1 cellular context compared by ENCODE assay signal in the genomic region with DNA sequence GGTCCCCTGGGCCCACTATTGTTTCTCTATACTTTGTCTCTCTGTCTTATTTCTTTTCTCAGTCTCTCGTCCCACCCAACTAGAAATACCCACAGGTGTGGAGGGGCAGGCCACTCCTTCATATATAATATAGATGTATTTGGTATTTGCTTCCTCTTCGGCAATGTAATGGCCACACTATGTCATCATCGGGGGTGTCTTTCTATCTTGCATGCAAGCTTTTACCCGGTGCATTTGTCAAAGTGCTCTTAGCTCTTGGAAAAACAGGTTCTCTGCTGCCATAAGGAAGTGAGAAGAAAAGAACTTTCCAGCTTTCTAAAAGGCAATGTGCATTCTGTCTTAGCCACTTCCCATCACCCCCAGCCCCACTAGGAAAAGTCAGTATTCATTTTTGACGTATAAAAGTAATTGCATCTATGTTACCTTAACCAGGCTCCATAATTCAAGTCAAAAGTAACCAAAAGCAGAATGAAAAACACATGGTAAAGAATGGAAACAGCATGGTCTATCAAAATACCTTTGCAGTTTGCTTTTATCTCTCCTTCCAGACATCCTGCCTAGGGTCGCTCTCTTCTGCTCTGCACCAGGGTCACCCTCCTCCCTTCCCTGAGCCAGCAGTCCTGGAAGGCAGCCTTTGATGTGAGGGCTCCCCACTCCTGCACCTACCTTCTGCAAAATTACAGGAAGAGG.
TF ChIP-seq lines count a peak whose summit lies in the region.

No MANE protein-coding gene starts in this region.

TF ChIP-seq in GM23338, 12 proteins besides CTCF, POLR2A, EP300 and RAD21 (continued from another document):
- TF ChIP-seq ZNF331 (CRISPR knock-in tag; IDR thresholded peaks at IDR 0.05; ENCODE audit: low read depth) (no peak), ZNF462 (CRISPR knock-in tag; IDR thresholded peaks at IDR 0.05) (no peak), CREB1 (CRISPR knock-in tag; IDR thresholded peaks at IDR 0.05; ENCODE audit: low read depth) (no peak), STAT1 (IDR thresholded peaks at IDR 0.05; ENCODE audit: unreplicated experiment) (no peak), ZNF114 (CRISPR knock-in tag; IDR thresholded peaks at IDR 0.05) (no peak), JUNB (IDR thresholded peaks at IDR 0.05; ENCODE audit: unreplicated experiment) (no peak), POLR2AphosphoS5 (IDR thresholded peaks at IDR 0.05; ENCODE audit: low read depth) (no peak), EZH2phosphoT487 (IDR thresholded peaks at IDR 0.05; ENCODE audit: unreplicated experiment) (no peak), EZH2 (IDR thresholded peaks at IDR 0.05; ENCODE audit: low read depth, unreplicated experiment) (no peak), ETS1 (IDR thresholded peaks at IDR 0.05) (no peak)
- TF ChIP-seq, protein P1, sequence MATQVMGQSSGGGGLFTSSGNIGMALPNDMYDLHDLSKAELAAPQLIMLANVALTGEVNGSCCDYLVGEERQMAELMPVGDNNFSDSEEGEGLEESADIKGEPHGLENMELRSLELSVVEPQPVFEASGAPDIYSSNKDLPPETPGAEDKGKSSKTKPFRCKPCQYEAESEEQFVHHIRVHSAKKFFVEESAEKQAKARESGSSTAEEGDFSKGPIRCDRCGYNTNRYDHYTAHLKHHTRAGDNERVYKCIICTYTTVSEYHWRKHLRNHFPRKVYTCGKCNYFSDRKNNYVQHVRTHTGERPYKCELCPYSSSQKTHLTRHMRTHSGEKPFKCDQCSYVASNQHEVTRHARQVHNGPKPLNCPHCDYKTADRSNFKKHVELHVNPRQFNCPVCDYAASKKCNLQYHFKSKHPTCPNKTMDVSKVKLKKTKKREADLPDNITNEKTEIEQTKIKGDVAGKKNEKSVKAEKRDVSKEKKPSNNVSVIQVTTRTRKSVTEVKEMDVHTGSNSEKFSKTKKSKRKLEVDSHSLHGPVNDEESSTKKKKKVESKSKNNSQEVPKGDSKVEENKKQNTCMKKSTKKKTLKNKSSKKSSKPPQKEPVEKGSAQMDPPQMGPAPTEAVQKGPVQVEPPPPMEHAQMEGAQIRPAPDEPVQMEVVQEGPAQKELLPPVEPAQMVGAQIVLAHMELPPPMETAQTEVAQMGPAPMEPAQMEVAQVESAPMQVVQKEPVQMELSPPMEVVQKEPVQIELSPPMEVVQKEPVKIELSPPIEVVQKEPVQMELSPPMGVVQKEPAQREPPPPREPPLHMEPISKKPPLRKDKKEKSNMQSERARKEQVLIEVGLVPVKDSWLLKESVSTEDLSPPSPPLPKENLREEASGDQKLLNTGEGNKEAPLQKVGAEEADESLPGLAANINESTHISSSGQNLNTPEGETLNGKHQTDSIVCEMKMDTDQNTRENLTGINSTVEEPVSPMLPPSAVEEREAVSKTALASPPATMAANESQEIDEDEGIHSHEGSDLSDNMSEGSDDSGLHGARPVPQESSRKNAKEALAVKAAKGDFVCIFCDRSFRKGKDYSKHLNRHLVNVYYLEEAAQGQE (IDR thresholded peaks at IDR 0.05; ENCODE audit: unreplicated experiment) = no peak
